ENCODE assay signal across 14 cellular contexts in the genomic region with DNA sequence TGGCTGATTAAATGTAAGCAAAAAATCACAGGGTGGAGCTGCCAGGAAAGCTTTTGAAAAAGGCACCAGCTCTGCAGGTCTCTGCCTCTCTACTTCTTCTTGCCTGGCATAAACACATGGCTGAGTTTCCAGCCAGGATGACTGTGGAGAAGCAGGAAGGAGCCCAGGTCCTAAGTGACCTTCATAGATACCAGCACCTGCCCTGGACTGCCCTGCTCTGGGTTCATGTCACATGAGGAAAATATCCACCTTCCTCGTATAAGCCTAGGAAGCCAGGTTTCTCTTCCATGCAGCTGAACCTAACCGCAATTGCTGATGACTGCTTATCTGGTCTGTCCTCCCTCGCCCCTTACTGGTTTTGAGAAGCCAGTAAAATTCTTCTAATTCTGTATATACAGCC. TPM values are rescaled to one million over a fixed set of nuclear protein-coding genes. Genes with fewer than 3 reads are reported as not detected.
A peak's percentile ranks its signal among the peaks of the same experiment; 100 is the strongest.
DNase-seq lines count a peak whose midpoint lies in the region; ATAC-seq, FAIRE-seq and TF ChIP-seq lines count a peak whose summit lies in the region.
"Had no signal": no experiment of that assay in that cellular context is flagged by ENCODE, and none has a peak within 500 bp of the region (broad histone marks: within the 10 kb centered on the region; RNA-seq: fewer than 3 reads in every experiment).

No MANE protein-coding gene starts in this region.

- H3K4me2 ChIP-seq in IMR-90 (ENCODE audit: low read depth, low read length) (no peak overlapping the region), K562 (ENCODE audit: insufficient read depth, low read length) (peak overlapping the region; percentile 41; the same call in 1 of the 2 replicates)

- H2BK120ac ChIP-seq in IMR-90 (ENCODE audit: low read depth, low read length): peak overlapping the region; percentile 81

- ATAC-seq in IMR-90 (ENCODE audit: low read depth): no peak
- peak; percentile 89 for ATAC-seq in K562

- H4K91ac ChIP-seq in IMR-90 (ENCODE audit: insufficient read depth, low read depth, low read length): peak overlapping the region; percentile 29

- no peak overlapping the region for H3K27ac Mint-ChIP-seq in HFFc6

- no peaks in the 10 kb centered on the region; a peak in 1 of 4 replicates for H3K79me1 ChIP-seq in IMR-90 (ENCODE audit: low read depth in 1 of 2, low read length in 2 of 2)

- peak overlapping the region; percentile 69 for H2BK5ac ChIP-seq in IMR-90 (ENCODE audit: low read depth, low read length, poor library complexity, severe bottlenecking)

- H3K9ac ChIP-seq in IMR-90 (ENCODE audit: low read depth, low read length) (0 out of 2 replicates have a peak overlapping the region, but pooled peaks have one; percentile 14), K562 (ENCODE audit: insufficient read depth in 1 of 2, low read depth in 2 of 2, low read length in 2 of 2) (peak overlapping the region in 1 of 2 experiments; percentile 54; a peak in 1 of 4 replicates)

- no peak for TF ChIP-seq POLR2A in IMR-90 (IDR thresholded peaks at IDR 0.05; ENCODE audit: low read depth, low read length)
- no peak for TF ChIP-seq POLR2A in K562 (conservative IDR thresholded peaks at IDR 0.05)

- no peak overlapping the region for H3K56ac ChIP-seq in IMR-90 (ENCODE audit: extremely low read depth, insufficient read depth, low read length)

- H3K27me3 Mint-ChIP-seq in HFFc6 (ENCODE audit: insufficient read depth): no peaks in the 10 kb centered on the region

- peaks cover 17% of the 10 kb centered on the region for H3K9me1 ChIP-seq in IMR-90 (ENCODE audit: insufficient read depth, low read length)
- H3K9me1 ChIP-seq in K562 (ENCODE audit: control insufficient read depth, insufficient read depth, low read length): no peaks in the 10 kb centered on the region

- H3K18ac ChIP-seq in IMR-90 (ENCODE audit: low read depth, low read length): peak overlapping the region; percentile 10; the same call in 1 of the 2 replicates

- no CpG with 5 or more reads among the region's 3 CpGs for WGBS in IMR-90 (ENCODE audit: extremely low coverage in 2 of 2, insufficient read length in 1 of 2), 2 experiments
- 0% methylated on average over 3 of the region's 3 CpGs for WGBS in K562 (ENCODE audit: insufficient coverage, low coverage, missing lambda C conversion rate)

- H2BK15ac ChIP-seq in IMR-90 (ENCODE audit: low read depth, low read length): peak overlapping the region; percentile 54; the same call in 1 of the 3 replicates

- H3K14ac ChIP-seq in IMR-90 (replicated peaks; ENCODE audit: low read depth, low read length): peak overlapping the region; percentile 12

- peak overlapping the region; percentile 73 for H2AK5ac ChIP-seq in IMR-90 (ENCODE audit: low read depth, low read length)

- TF ChIP-seq RAD21 in IMR-90 (IDR thresholded peaks at IDR 0.05; ENCODE audit: low read length): no peak
- no peak for TF ChIP-seq RAD21 in K562 (CRISPR knock-in tag; conservative IDR thresholded peaks at IDR 0.05 in 1 of 2, IDR thresholded peaks at IDR 0.05 in 1 of 2)

- H3K36me3 Mint-ChIP-seq in HFFc6 (ENCODE audit: low read depth): no peaks in the 10 kb centered on the region

- CTCF ChIA-PET in IMR-90 (lab: Yijun Ruan, JAX) (no interaction called here), K562 (lab: Yijun Ruan, JAX; ENCODE audit: low intra/inter-chr PET ratio) (no interaction called here)

- H4K5ac ChIP-seq in IMR-90 (ENCODE audit: low read depth, low read length): peak overlapping the region; percentile 47; the same call in 1 of the 2 replicates

- intact Hi-C loops in IMR-90 (cut with micrococcal nuclease) (loop anchor here (10.0 kb wide), 1 partner anchor 593 kb away; no protein-coding TSS in a partner anchor), K562 (cut with micrococcal nuclease) (loop anchor here (5.0 kb wide), 1 partner anchor 45 kb away; a partner anchor contains a TSS)

- TF ChIP-seq CTCF in IMR-90 (conservative IDR thresholded peaks at IDR 0.05; ENCODE audit: low read depth, low read length) (no peak), K562 (IDR thresholded peaks at IDR 0.05 in 2 of 3, conservative IDR thresholded peaks at IDR 0.05 in 1 of 3; ENCODE audit: insufficient read depth in 2 of 3, low read depth in 1 of 3, low read length in 3 of 3) (no peak), HFFc6 (IDR thresholded peaks at IDR 0.05) (no peak)

- peak; percentile 90 for FAIRE-seq in K562 (lab: Jason Lieb, UNC)
- FAIRE-seq: TTC549 had no signal

- H3K27ac ChIP-seq in IMR-90 (ENCODE audit: insufficient read depth, low read length) (peak overlapping the region; percentile 35; the same call in 1 of the 2 replicates), K562 (ENCODE audit: extremely low read depth, low read depth, low read length) (no peak overlapping the region)
- H3K27ac ChIP-seq: HL-60, SJCRH30 had no signal

- no peak overlapping the region for H2AFZ ChIP-seq in IMR-90 (replicated peaks; ENCODE audit: low read length, poor library complexity)
- 0 out of 2 replicates have a peak overlapping the region, but pooled peaks have one; percentile 40 for H2AFZ ChIP-seq in K562 (ENCODE audit: low read depth, low read length)

- BruUV-seq in IMR-90 (replicated peaks; lab: Mats Ljungman, UMichigan): no TSS peak
- BruUV-seq in K562 (replicated peaks; lab: Mats Ljungman, UMichigan): no TSS peak

- H4K8ac ChIP-seq in IMR-90 (ENCODE audit: low read depth in 2 of 2, low read length in 2 of 2): peak overlapping the region in 1 of 2 experiments; percentile 18; a peak in 2 of 4 replicates

- peak overlapping the region; percentile 77 for H2BK20ac ChIP-seq in IMR-90 (ENCODE audit: low read depth, low read length)

- TF ChIP-seq EP300 in K562 (IDR thresholded peaks at IDR 0.05; ENCODE audit: low read length): no peak

- H3K4me3 ChIP-seq in IMR-90 (ENCODE audit: insufficient read depth, low read depth, low read length): no peak overlapping the region
- H3K4me3 ChIP-seq in K562: no peak overlapping the region
- H3K4me3 ChIP-seq: SJCRH30 had no signal

- H3K27me3 ChIP-seq in IMR-90 (ENCODE audit: control insufficient read depth, insufficient read depth, low read length) (no peaks in the 10 kb centered on the region), K562 (ENCODE audit: control insufficient read depth in 2 of 2, insufficient read depth in 2 of 2, low read length in 2 of 2) (no peaks in the 10 kb centered on the region)
- H3K27me3 ChIP-seq: SJCRH30 had no signal

- in situ Hi-C loops in IMR-90 (cut with MboI; ENCODE audit: low sequenced_read_pairs) (loop anchor here (25.0 kb wide), 1 partner anchor 580 kb away; no protein-coding TSS in a partner anchor), K562 (cut with MboI) (no loop called here), ACHN (cut with HindIII; ENCODE audit: low pct_ligation_motif_present, low pct_unique_long_range_greater_than_20kb, low sequenced_read_pairs) (loop anchor here (25.0 kb wide), 1 partner anchor 695 kb away; no protein-coding TSS in a partner anchor)

- H3K36me3 ChIP-seq in IMR-90 (ENCODE audit: control insufficient read depth, insufficient read depth, low read length): no peaks in the 10 kb centered on the region
- H3K36me3 ChIP-seq in K562 (ENCODE audit: control insufficient read depth, insufficient read depth, low read length): no peaks in the 10 kb centered on the region
- H3K36me3 ChIP-seq: SJCRH30 had no signal

- DNase-seq in Ammon's horn (ENCODE audit: low spot score) (peak; percentile 14), IMR-90 (no peak), K562 (ENCODE audit: extremely low read depth in 1 of 4, low spot score in 3 of 4) (peak; percentile 39 to 68 (median 48)), mucosa of gallbladder (ENCODE audit: low spot score) (peak; percentile 15), ACHN (no peak), HFFc6 (no peak), NOMO-1 treated with dmso at 0.1 percent for 144 hours (lab: John Stamatoyannopoulos, UW; ENCODE audit: unreplicated experiment) (no peak)
- DNase-seq in activated CD8-positive, alpha-beta memory T cell treated with anti-CD3 and anti-CD28 coated beads, Interleukin-2, amount 50 U/mL, for 4 hours: no peak
- DNase-seq: NCI-H1930; NK-92 treated with Interleukin-12 subunit alpha and Interleukin-12 subunit beta, amount 100 ng/mL, for 24 hours; stimulated activated CD4-positive, alpha-beta T cell treated with anti-CD3 and anti-CD28 coated beads, Interleukin-12 subunit alpha, Interleukin-12 subunit beta, amount 100 ng/mL, for 4 hours had no signal

- H3K23ac ChIP-seq in IMR-90 (ENCODE audit: low read depth, low read length): peak overlapping the region; percentile 41; the same call in 1 of the 2 replicates

- H3K4me1 Mint-ChIP-seq in HFFc6 (ENCODE audit: low read depth): peaks cover 56% of the 10 kb centered on the region

- H2AK9ac ChIP-seq in IMR-90 (replicated peaks; ENCODE audit: low read depth, low read length, poor library complexity): peak overlapping the region; percentile 70

- H3K9me3 Mint-ChIP-seq in HFFc6: no peaks in the 10 kb centered on the region

- no peak overlapping the region for H3K4me3 Mint-ChIP-seq in HFFc6

- no peaks in the 10 kb centered on the region for H3K79me2 ChIP-seq in K562 (ENCODE audit: control insufficient read depth, insufficient read depth, low read length)

- dilution Hi-C loops in IMR-90 (cut with HindIII; ENCODE audit: low sequenced_read_pairs, unreplicated experiment): no loop called here

- POLR2A ChIA-PET in IMR-90 (lab: Charles Lee; ENCODE audit: unreplicated experiment) (no interaction called here), K562 (lab: Yijun Ruan, JAX) (interaction anchor here (0.9 to 1.0 kb wide), 2 partner anchors 12 to 22 kb away, joined by 3 to 4 read pairs; no protein-coding TSS in a partner anchor)

- H3K4ac ChIP-seq in IMR-90 (ENCODE audit: low read depth, low read length): peak overlapping the region; percentile 48

- peaks cover 12% of the 10 kb centered on the region for H3K4me1 ChIP-seq in IMR-90 (ENCODE audit: control insufficient read depth, insufficient read depth, low read length)
- peaks cover 0 to 6% of the 10 kb centered on the region in 2 experiments; a peak in 3 of 5 replicates for H3K4me1 ChIP-seq in K562 (replicated peaks in 1 of 2; ENCODE audit: control insufficient read depth in 2 of 2, insufficient read depth in 2 of 2, low read length in 2 of 2)
- H3K4me1 ChIP-seq: SJCRH30 had no signal

- H4K20me1 ChIP-seq in IMR-90 (ENCODE audit: insufficient read depth, low read length): no peaks in the 10 kb centered on the region
- no peaks in the 10 kb centered on the region for H4K20me1 ChIP-seq in K562 (replicated peaks; ENCODE audit: control insufficient read depth, insufficient read depth, low read length)

- no peaks in the 10 kb centered on the region for H3K9me3 ChIP-seq in IMR-90 (ENCODE audit: control insufficient read depth, insufficient read depth, low read length)
- no peaks in the 10 kb centered on the region for H3K9me3 ChIP-seq in K562 (replicated peaks; ENCODE audit: control insufficient read depth, insufficient read depth, low read depth, low read length)
- H3K9me3 ChIP-seq: SJCRH30 had no signal

RNA-seq across cellular contexts. Expression of a gene that starts 47.8 kb away (rescaled TPM):
- total RNA-seq in IMR-90 (2012; rRNA removed) (71.9 and 94.5 TPM in 2 replicates), K562 (2014; rRNA removed) (10.3 and 17.8 TPM in 2 replicates), K562 (2014; rRNA removed; fragmentation: Illumina TruSeq; extraction: Trizol) (29.4 and 32.3 TPM in 2 replicates), K562 (2015; rRNA removed; fragmentation: Illumina TruSeq; extraction: Trizol) (19.5 and 20.0 TPM in 2 replicates), K562 (2021) (30.8 and 34.6 TPM in 2 replicates), mucosa of gallbladder (65.4 TPM)
- polyA plus RNA-seq in IMR-90 (2012; rRNA removed) (22.4 and 25.6 TPM in 2 replicates), K562 (2011; rRNA removed) (50.5 and 51.3 TPM in 2 replicates), K562 (2014; fragmentation: Illumina TruSeq; extraction: Trizol) (24.7 and 31.8 TPM in 2 replicates), K562 (2014; fragmentation: Nextera tagmentation; extraction: Ambion mirVana) (10 to 100 TPM in 1 of 2 experiments, 1 to 10 TPM in 1; 8.9 to 14.7 TPM), K562 (2014; rRNA removed) (15.5 and 23.9 TPM in 2 replicates)
- 3.7 and 7.5 TPM in 2 replicates for polyA plus RNA-seq in IMR-90 (2012; cell fraction: cytosol; rRNA removed)
- 5.5 and 24.0 TPM in 2 replicates for polyA plus RNA-seq in IMR-90 (2012; cell fraction: nucleus; rRNA removed; ENCODE audit: low replicate concordance)
- 48.7 and 75.1 TPM in 2 replicates for total RNA-seq in K562 (2011; cell fraction: chromatin; rRNA removed; ENCODE audit: low replicate concordance)
- total RNA-seq in K562 (2011; cell fraction: nucleolus; rRNA removed): 20.5 and 29.2 TPM in 2 replicates
- 33.9 and 56.9 TPM in 2 replicates for total RNA-seq in K562 (2011; cell fraction: nucleoplasm; rRNA removed)
- polyA plus RNA-seq in K562 (2011; cell fraction: cytosol; rRNA removed): 31.8 and 35.3 TPM in 2 replicates
- polyA plus RNA-seq in K562 (2011; cell fraction: nucleus; rRNA removed): 57.7 and 83.1 TPM in 2 replicates
- polyA plus RNA-seq in K562 (2012): 20.1 and 25.2 TPM in 2 replicates
- polyA minus RNA-seq in K562 (2011; rRNA and poly(A)+ RNA removed): 69.4 and 73.2 TPM in 2 replicates
- polyA minus RNA-seq in K562 (2011; cell fraction: cytosol; rRNA and poly(A)+ RNA removed): 17.4 and 30.7 TPM in 2 replicates
- 23.8 and 52.6 TPM in 2 replicates for polyA minus RNA-seq in K562 (2011; cell fraction: nucleus; rRNA and poly(A)+ RNA removed)
- 10 to 100 TPM; 32.9 to 51.8 (median 48.9) TPM for total RNA-seq in HFFc6 (2021; fragmentation: NEBNext Ultra II Directional; extraction: Animal tissue kit (Norgen Biotek cat#: 25700))

Comparison
In these comparisons a context has a peak if more than half of its experiments do, and no peak if none do; other contexts are left out.
1. DNase-seq: peak in Ammon's horn (single experiment), K562 (4 of 4) and mucosa of gallbladder (single experiment); none in IMR-90 (single experiment), ACHN (single experiment), activated CD8-positive, alpha-beta memory T cell treated with anti-CD3 and anti-CD28 coated beads, Interleukin-2, amount 50 U/mL, for 4 hours (single experiment), HFFc6 (single experiment) and NOMO-1 treated with dmso at 0.1 percent for 144 hours (single experiment).